In the genomic region with DNA sequence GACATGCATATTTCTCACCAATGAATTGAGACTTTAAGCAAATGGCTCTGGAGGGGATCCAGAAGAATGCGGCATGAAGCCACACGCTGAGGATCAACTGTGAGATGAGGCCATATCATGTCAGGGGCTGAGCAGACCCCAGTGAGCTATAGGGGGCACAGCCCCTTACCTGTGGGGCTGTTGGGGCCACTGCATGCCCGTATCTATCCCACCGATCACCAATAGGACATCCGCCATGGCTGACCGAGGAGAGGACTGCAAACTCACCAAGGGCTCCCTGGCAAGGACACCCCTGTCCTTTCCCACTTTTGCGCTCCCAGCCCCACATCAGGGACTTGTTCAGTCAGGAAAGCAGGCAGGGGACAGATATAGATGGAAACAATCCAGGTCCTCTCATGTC, we compare ENCODE assay signal across 28 cellular contexts.
"Had no signal": no experiment of that assay in that cellular context is flagged by ENCODE, and none has a peak within 500 bp of the region (broad histone marks: within the 10 kb centered on the region; RNA-seq: fewer than 3 reads in every experiment).

No MANE protein-coding gene starts in this region.

- H3K27ac Mint-ChIP-seq: activated CD4-positive, alpha-beta T cell treated with anti-CD3 and anti-CD28 coated beads for 36 hours; activated CD8-positive, alpha-beta memory T cell treated with anti-CD3 and anti-CD28 coated beads, Interleukin-2, amount 10 ng/mL, durations not matched to agents 7 days and 5 days; activated CD8-positive, alpha-beta T cell treated with anti-CD3 and anti-CD28 coated beads, Interleukin-2, amount 10 ng/mL, durations not matched to agents 7 days and 5 days; activated naive CD8-positive, alpha-beta T cell; activated T-cell treated with anti-CD3 and anti-CD28 coated beads, Interleukin-2, amount 50 U/mL, for 72 hours; dendritic cell treated with granulocyte-macrophage colony-stimulating factor and Interleukin-4, amounts not matched to agents 40 ng/mL and 50 ng/mL, for 4 days; naive B cell; T-helper 2 cell treated with Interferon-gamma antibody and Interleukin-4, amounts not matched to agents 5 μg/mL and 100 μg/mL, for 36 hours; type B pancreatic cell had no signal

- H3K36me3 ChIP-seq: cardiac muscle cell, ovary, prostate gland, right atrium auricular region, thoracic aorta, vagina had no signal

- H3K36me3 Mint-ChIP-seq: activated CD8-positive, alpha-beta memory T cell treated with anti-CD3 and anti-CD28 coated beads, Interleukin-2, amount 10 ng/mL, durations not matched to agents 7 days and 5 days; naive B cell had no signal

- H3K9me3 ChIP-seq: body of pancreas, ovary, prostate gland, right atrium auricular region, thoracic aorta, vagina had no signal

- H3K9me3 Mint-ChIP-seq: activated T-cell treated with anti-CD3 and anti-CD28 coated beads, Interleukin-2, amount 50 U/mL, for 72 hours; type B pancreatic cell had no signal

- H3K27me3 ChIP-seq: body of pancreas, cardiac muscle cell, ovary, right atrium auricular region, vagina had no signal

- DNase-seq: activated CD4-positive, alpha-beta T cell treated with anti-CD3 and anti-CD28 coated beads for 36 hours; activated CD4-positive, CD25-positive, alpha-beta regulatory T cell; activated CD8-positive, alpha-beta memory T cell treated with anti-CD3 and anti-CD28 coated beads, Interleukin-2, amount 10 ng/mL, durations not matched to agents 7 days and 5 days; activated CD8-positive, alpha-beta T cell treated with anti-CD3 and anti-CD28 coated beads, Interleukin-2, amount 10 ng/mL, durations not matched to agents 7 days and 5 days; activated naive CD4-positive, alpha-beta T cell; activated T-cell treated with anti-CD3 and anti-CD28 coated beads for 4 hours; activated T-cell treated with anti-CD3 and anti-CD28 coated beads, Interleukin-2, amount 50 U/mL, for 72 hours; body of pancreas; effector CD4-positive, alpha-beta T cell; left cardiac atrium; left ventricle myocardium superior; naive B cell; ovary; stimulated activated CD4-positive, alpha-beta T cell treated with anti-CD3 and anti-CD28 coated beads, Interleukin-12 subunit alpha, Interleukin-12 subunit beta, amount 100 ng/mL, for 4 hours; stimulated activated CD4-positive, alpha-beta T cell treated with anti-CD3 and anti-CD28 coated beads, Interleukin-4, amount 100 ng/mL, for 1 hour; stimulated activated naive CD8-positive, alpha-beta T cell treated with anti-CD3 and anti-CD28 coated beads, Interleukin-15, Interleukin-2, amounts not matched to agents 100 U/mL and 50 U/mL, for 24 hours; T-helper 1 cell had no signal

- ATAC-seq: activated CD4-positive, alpha-beta T cell treated with anti-CD3 and anti-CD28 coated beads for 36 hours; activated CD8-positive, alpha-beta memory T cell treated with anti-CD3 and anti-CD28 coated beads, Interleukin-2, amount 10 ng/mL, durations not matched to agents 7 days and 5 days; activated CD8-positive, alpha-beta T cell treated with anti-CD3 and anti-CD28 coated beads, Interleukin-2, amount 10 ng/mL, durations not matched to agents 7 days and 5 days; activated T-cell treated with anti-CD3 and anti-CD28 coated beads, Interleukin-2, amount 50 U/mL, for 72 hours; body of pancreas; left cardiac atrium; left ventricle myocardium superior; stimulated activated naive CD8-positive, alpha-beta T cell treated with anti-CD3 and anti-CD28 coated beads, Interleukin-15, Interleukin-2, amounts not matched to agents 100 U/mL and 50 U/mL, for 24 hours had no signal

- H3K27ac ChIP-seq: body of pancreas, cardiac muscle cell, epithelial cell of prostate, ovary, right atrium auricular region, skin epidermis, thoracic aorta, vagina had no signal

- H3K4me1 Mint-ChIP-seq: activated CD4-positive, alpha-beta T cell treated with anti-CD3 and anti-CD28 coated beads for 36 hours; activated CD8-positive, alpha-beta memory T cell treated with anti-CD3 and anti-CD28 coated beads, Interleukin-2, amount 10 ng/mL, durations not matched to agents 7 days and 5 days had no signal

- H3K27me3 Mint-ChIP-seq: activated CD4-positive, alpha-beta T cell treated with anti-CD3 and anti-CD28 coated beads for 36 hours; activated CD8-positive, alpha-beta memory T cell treated with anti-CD3 and anti-CD28 coated beads, Interleukin-2, amount 10 ng/mL, durations not matched to agents 7 days and 5 days; activated naive CD8-positive, alpha-beta T cell; dendritic cell treated with granulocyte-macrophage colony-stimulating factor and Interleukin-4, amounts not matched to agents 40 ng/mL and 50 ng/mL, for 4 days; naive B cell; type B pancreatic cell had no signal

- H3K4me3 ChIP-seq: body of pancreas, cardiac muscle cell, ovary, prostate gland, right atrium auricular region, skin epidermis, thoracic aorta, vagina had no signal

- H3K4me1 ChIP-seq: prostate gland, right atrium auricular region had no signal

- H3K4me3 Mint-ChIP-seq: activated CD4-positive, alpha-beta T cell treated with anti-CD3 and anti-CD28 coated beads for 36 hours; activated CD8-positive, alpha-beta memory T cell treated with anti-CD3 and anti-CD28 coated beads, Interleukin-2, amount 10 ng/mL, durations not matched to agents 7 days and 5 days; activated CD8-positive, alpha-beta T cell treated with anti-CD3 and anti-CD28 coated beads, Interleukin-2, amount 10 ng/mL, durations not matched to agents 7 days and 5 days; activated naive CD8-positive, alpha-beta T cell; activated T-cell treated with anti-CD3 and anti-CD28 coated beads, Interleukin-2, amount 50 U/mL, for 72 hours; dendritic cell treated with granulocyte-macrophage colony-stimulating factor and Interleukin-4, amounts not matched to agents 40 ng/mL and 50 ng/mL, for 4 days; naive B cell; T-helper 2 cell treated with Interferon-gamma antibody and Interleukin-4, amounts not matched to agents 5 μg/mL and 100 μg/mL, for 36 hours; type B pancreatic cell had no signal
